Comparison of ENCODE assay signal across 8 cellular contexts in the genomic region with DNA sequence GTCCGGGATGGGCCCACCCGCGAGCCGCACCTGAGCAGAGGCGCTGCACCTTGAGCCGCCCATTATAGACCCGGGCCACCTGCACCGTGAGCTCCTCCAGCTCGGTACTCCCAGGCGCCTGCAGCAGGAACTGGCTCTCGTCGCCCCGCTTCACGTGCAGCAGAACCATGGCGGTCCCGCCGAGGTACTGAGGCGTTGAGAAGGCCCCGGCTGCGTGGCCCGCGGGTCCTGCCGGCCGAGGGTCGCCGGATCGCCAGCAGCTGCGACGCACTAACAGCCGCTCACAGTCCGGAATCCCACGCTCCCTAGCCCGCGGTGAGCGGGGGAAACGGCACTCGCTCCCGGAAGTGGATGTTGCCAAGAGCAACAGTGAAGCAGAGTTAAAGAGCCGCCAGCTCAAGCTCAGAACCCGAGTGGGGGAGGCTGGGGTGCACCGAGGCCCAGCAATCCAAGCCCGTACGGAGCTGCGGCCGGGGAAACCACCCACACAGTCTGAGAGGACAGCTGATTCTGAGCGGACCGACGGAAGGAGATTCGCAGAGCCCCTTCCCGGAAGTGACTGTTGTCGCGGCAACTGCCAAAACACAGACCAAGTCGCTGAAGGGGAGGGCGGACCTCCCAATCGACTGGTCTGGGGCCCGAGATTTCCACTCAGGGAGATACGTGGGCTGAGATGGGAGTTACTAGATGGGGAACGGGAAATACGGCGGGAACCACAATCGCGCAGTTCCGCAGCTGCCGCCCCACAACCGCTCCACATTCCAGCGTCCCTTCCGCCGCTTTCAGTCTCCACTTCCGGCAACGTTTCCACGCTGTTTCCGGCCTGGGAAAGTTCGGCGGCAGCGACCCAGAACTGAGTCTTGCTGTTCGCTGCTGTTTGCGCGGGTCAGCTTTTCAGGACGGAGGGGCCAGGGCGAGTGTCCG. TPM values are rescaled to one million over a fixed set of nuclear protein-coding genes. Genes with fewer than 3 reads are reported as not detected.
A peak's percentile ranks its signal among the peaks of the same experiment; 100 is the strongest.
DNase-seq lines count a peak whose midpoint lies in the region; ATAC-seq lines count a peak whose summit lies in the region.

A gene with protein sequence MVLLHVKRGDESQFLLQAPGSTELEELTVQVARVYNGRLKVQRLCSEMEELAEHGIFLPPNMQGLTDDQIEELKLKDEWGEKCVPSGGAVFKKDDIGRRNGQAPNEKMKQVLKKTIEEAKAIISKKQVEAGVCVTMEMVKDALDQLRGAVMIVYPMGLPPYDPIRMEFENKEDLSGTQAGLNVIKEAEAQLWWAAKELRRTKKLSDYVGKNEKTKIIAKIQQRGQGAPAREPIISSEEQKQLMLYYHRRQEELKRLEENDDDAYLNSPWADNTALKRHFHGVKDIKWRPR (minus strand): TSS at position 303 of the 924 bp plus-strand sequence. CDS start 134 bp downstream, at position 169.

- peak; percentile 95 for ATAC-seq in GM21526 (IDR thresholded peaks at IDR 0.05; ENCODE audit: low FRiP score, unreplicated experiment)

- H3K27ac ChIP-seq in epithelial cell of prostate: peak within 1 kb of the TSS; percentile 92

- DNase-seq in DMS 273 (lab: John Stamatoyannopoulos, UW; ENCODE audit: unreplicated experiment) (peak; percentile 96), HuH-7.5 (ENCODE audit: low spot score) (peak; percentile 35), OCI-M2 (lab: John Stamatoyannopoulos, UW; ENCODE audit: unreplicated experiment) (peak; percentile 79), activated T-cell treated with anti-CD3 and anti-CD28 coated beads for 48 hours (ENCODE audit: low read depth) (peak; percentile 81), epithelial cell of prostate (ENCODE audit: low read depth, low spot score) (peak; percentile 74), mucosa of gallbladder (ENCODE audit: low spot score) (peak; percentile 85)
- DNase-seq in stimulated activated CD8-positive, alpha-beta memory T cell treated with anti-CD3 and anti-CD28 coated beads, Interleukin-4, amount 100 ng/mL, for 4 hours (ENCODE audit: low read depth in 2 of 2, low spot score in 1 of 2): peak; percentile 68 to 70

RNA-seq across cellular contexts. Expression of the gene that starts here (rescaled TPM):
- total RNA-seq in mucosa of gallbladder: 43.2 TPM

Comparison
In these comparisons a context has a peak if more than half of its experiments do, and no peak if none do; other contexts are left out.
1. Peak in every context shown above with its lines: DNase-seq, ATAC-seq and H3K27ac ChIP-seq.
2. DNase-seq: peak in every context shown above with its lines; median percentile 96 in DMS 273; 85 in mucosa of gallbladder; 81 in activated T-cell treated with anti-CD3 and anti-CD28 coated beads for 48 hours; 79 in OCI-M2; 74 in epithelial cell of prostate; 69 in stimulated activated CD8-positive, alpha-beta memory T cell treated with anti-CD3 and anti-CD28 coated beads, Interleukin-4, amount 100 ng/mL, for 4 hours; 35 in HuH-7.5.